Comparison of ENCODE assay signal across 9 cellular contexts in the genomic region with DNA sequence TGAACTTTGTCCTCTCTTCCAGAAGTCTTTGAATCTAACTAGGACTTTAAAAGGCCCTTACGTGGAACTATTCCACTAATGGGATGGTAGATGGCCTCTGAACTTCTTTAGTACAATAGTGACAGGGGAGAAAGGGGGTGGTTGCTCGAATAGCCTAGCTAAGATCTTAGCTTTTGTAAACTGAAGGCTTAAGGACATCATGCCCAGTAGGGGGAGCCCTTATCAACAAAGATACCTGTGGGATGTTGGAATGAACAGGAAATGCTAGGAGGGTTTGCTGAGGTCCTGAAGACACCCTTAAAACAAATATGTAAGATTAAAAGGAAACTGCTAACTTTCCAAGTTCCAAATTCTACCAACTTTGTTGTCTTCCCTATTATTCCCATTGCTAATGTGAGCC. TPM values are rescaled to one million over a fixed set of nuclear protein-coding genes. Genes with fewer than 3 reads are reported as not detected.
DNase-seq lines count a peak whose midpoint lies in the region; ATAC-seq and TF ChIP-seq lines count a peak whose summit lies in the region.
"Had no signal": no experiment of that assay in that cellular context is flagged by ENCODE, and none has a peak within 500 bp of the region (broad histone marks: within the 10 kb centered on the region; RNA-seq: fewer than 3 reads in every experiment).

No MANE protein-coding gene starts in this region.

- H3K4me1 ChIP-seq in right lobe of liver: no peaks in the 10 kb centered on the region

- ATAC-seq in GM19351 (IDR thresholded peaks at IDR 0.05; ENCODE audit: unreplicated experiment) (peak; percentile 48), right lobe of liver (peak; percentile 84 to 89 (median 85))

- H3K36me3 ChIP-seq in SK-N-MC (ENCODE audit: insufficient read depth, low read length) (no peaks in the 10 kb centered on the region), right lobe of liver (no peaks in the 10 kb centered on the region)

- no peak for TF ChIP-seq POLR2A in right lobe of liver (IDR thresholded peaks at IDR 0.05)

- H3K9me3 ChIP-seq in SK-N-MC (ENCODE audit: low read depth, low read length) (no peaks in the 10 kb centered on the region), right lobe of liver (no peaks in the 10 kb centered on the region)

- H3K9ac ChIP-seq in SK-N-MC (ENCODE audit: insufficient read length): no peak overlapping the region

- TF ChIP-seq CTCF in right lobe of liver (IDR thresholded peaks at IDR 0.05): peak; percentile 65 to 80 (median 74)

- H3K4me3 ChIP-seq in SK-N-MC: no peak overlapping the region
- no peak overlapping the region for H3K4me3 ChIP-seq in right lobe of liver

- intact Hi-C loops in right lobe of liver (cut with DNase I): loop anchor here (5.0 to 10.0 kb wide), 2 partner anchors 175 to 177 kb away; no protein-coding TSS in a partner anchor

- WGBS in right lobe of liver (ENCODE audit: insufficient coverage, low coverage, low lambda C conversion rate, missing lambda C conversion rate): 0% methylated on average over 2 of the region's 2 CpGs

- H3K27ac ChIP-seq in SK-N-MC (no peak overlapping the region), right lobe of liver (no peak overlapping the region)

- no peaks in the 10 kb centered on the region for H3K27me3 ChIP-seq in right lobe of liver

- DNase-seq in COLO829 (ENCODE audit: low spot score) (peak; percentile 62), NCI-H1092 (lab: John Stamatoyannopoulos, UW) (peak; percentile 31), SK-N-MC (ENCODE audit: low read depth, low spot score) (peak; percentile 75), dermis microvascular lymphatic vessel endothelial cell (ENCODE audit: low read depth in 2 of 2) (peak; percentile 47 to 69), right lobe of liver (peak in 1 of 3 donors; percentile 59), superior temporal gyrus (ENCODE audit: extremely low spot score) (peak; percentile 91), 8988T (no peak)

RNA-seq across cellular contexts. Expression of gene NHLH2, which starts 33.2 kb away (rescaled TPM):
- total RNA-seq in dermis microvascular lymphatic vessel endothelial cell (not detected in 2 replicates), right lobe of liver (not detected)
- total RNA-seq: T-cell had no signal

RNA-seq across cellular contexts. Expression of gene CASQ2, which starts 39.2 kb away (rescaled TPM):
- total RNA-seq in dermis microvascular lymphatic vessel endothelial cell (not detected in 2 replicates), right lobe of liver (under 1 TPM in 4 of 6 experiments, not detected in 2; 0.09 to 0.44 (median 0.21) TPM)
- total RNA-seq: T-cell had no signal
